1 cellular context compared by ENCODE assay signal in the genomic region with DNA sequence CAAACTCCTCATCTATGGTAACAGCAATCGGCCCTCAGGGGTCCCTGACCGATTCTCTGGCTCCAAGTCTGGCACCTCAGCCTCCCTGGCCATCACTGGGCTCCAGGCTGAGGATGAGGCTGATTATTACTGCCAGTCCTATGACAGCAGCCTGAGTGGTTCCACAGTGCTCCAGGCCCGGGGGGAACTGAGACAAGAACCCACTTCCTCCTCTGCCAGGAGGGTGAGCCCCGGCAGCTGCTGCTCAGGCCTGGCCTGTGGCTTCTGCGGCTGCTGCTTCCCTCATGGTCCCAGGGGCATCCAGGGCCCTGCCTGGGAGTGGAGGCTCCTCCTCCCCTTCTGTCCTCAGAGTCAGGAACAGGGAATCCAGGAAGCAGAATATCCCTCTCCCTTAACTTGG.
TF ChIP-seq lines count a peak whose summit lies in the region.

No MANE protein-coding gene starts in this region.

TF ChIP-seq in GM12878, 131 proteins besides CTCF, POLR2A, EP300 and RAD21 (continued from another document and continues in another):
- TF ChIP-seq, protein P1, sequence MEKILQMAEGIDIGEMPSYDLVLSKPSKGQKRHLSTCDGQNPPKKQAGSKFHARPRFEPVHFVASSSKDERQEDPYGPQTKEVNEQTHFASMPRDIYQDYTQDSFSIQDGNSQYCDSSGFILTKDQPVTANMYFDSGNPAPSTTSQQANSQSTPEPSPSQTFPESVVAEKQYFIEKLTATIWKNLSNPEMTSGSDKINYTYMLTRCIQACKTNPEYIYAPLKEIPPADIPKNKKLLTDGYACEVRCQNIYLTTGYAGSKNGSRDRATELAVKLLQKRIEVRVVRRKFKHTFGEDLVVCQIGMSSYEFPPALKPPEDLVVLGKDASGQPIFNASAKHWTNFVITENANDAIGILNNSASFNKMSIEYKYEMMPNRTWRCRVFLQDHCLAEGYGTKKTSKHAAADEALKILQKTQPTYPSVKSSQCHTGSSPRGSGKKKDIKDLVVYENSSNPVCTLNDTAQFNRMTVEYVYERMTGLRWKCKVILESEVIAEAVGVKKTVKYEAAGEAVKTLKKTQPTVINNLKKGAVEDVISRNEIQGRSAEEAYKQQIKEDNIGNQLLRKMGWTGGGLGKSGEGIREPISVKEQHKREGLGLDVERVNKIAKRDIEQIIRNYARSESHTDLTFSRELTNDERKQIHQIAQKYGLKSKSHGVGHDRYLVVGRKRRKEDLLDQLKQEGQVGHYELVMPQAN (conservative IDR thresholded peaks at IDR 0.05): no peak
- TF ChIP-seq NR2F1 (conservative IDR thresholded peaks at IDR 0.05) (no peak), GATAD2B (conservative IDR thresholded peaks at IDR 0.05; ENCODE audit: low read depth) (peak; percentile 40; the same call in 1 of the 2 replicates), YY1 (IDR thresholded peaks at IDR 0.05; ENCODE audit: low read depth, low read length) (no peak), E2F4 (IDR thresholded peaks at IDR 0.05; ENCODE audit: low read depth, low read length) (no peak), RUNX3 (IDR thresholded peaks at IDR 0.05; ENCODE audit: low read length) (peak; percentile 75), E4F1 (IDR thresholded peaks at IDR 0.05; ENCODE audit: borderline replicate concordance, partially characterized antibody) (no peak), BMI1 (IDR thresholded peaks at IDR 0.05; ENCODE audit: borderline replicate concordance) (no peak), CEBPB (IDR thresholded peaks at IDR 0.05; ENCODE audit: borderline replicate concordance in 1 of 2, low read depth in 2 of 2, low read length in 2 of 2) (no peak), WRNIP1 (IDR thresholded peaks at IDR 0.05; ENCODE audit: borderline replicate concordance, low read depth, low read length) (no peak), TCF3 (IDR thresholded peaks at IDR 0.05; ENCODE audit: borderline replicate concordance, insufficient read depth, low read depth, low read length) (peak; percentile 69; the same call in 1 of the 2 replicates), ASH2L (IDR thresholded peaks at IDR 0.05; ENCODE audit: borderline replicate concordance, low read depth) (no peak), SPI1 (IDR thresholded peaks at IDR 0.05; ENCODE audit: borderline replicate concordance, insufficient read depth, low read depth, low read length) (peak; percentile 86), DPF2 (IDR thresholded peaks at IDR 0.05) (peak; percentile 81), NFIC (IDR thresholded peaks at IDR 0.05; ENCODE audit: low read depth, low read length) (0 out of 2 replicates have a peak, but pooled peaks have one; percentile 29), MEF2B (IDR thresholded peaks at IDR 0.05; ENCODE audit: partially characterized antibody, poor library complexity, severe bottlenecking) (peak; percentile 55), SUZ12 (IDR thresholded peaks at IDR 0.05; ENCODE audit: unreplicated experiment) (no peak), PAX5 (IDR thresholded peaks at IDR 0.05; ENCODE audit: borderline replicate concordance, low read depth, low read length) (peak; percentile 42; the same call in 1 of the 2 replicates), IRF4 (IDR thresholded peaks at IDR 0.05; ENCODE audit: low read depth, low read length) (0 out of 2 replicates have a peak, but pooled peaks have one; percentile 11), SMAD5 (IDR thresholded peaks at IDR 0.05; ENCODE audit: low read depth) (no peak), YBX1 (IDR thresholded peaks at IDR 0.05) (no peak), TCF7 (IDR thresholded peaks at IDR 0.05; ENCODE audit: borderline replicate concordance) (no peak), SIN3A (IDR thresholded peaks at IDR 0.05; ENCODE audit: low read depth, low read length) (no peak), PRDM15 (CRISPR knock-in tag; IDR thresholded peaks at IDR 0.05) (no peak), KLF5 (IDR thresholded peaks at IDR 0.05; ENCODE audit: partially characterized antibody) (no peak), ZNF217 (IDR thresholded peaks at IDR 0.05) (no peak), ESRRA (IDR thresholded peaks at IDR 0.05; ENCODE audit: low read length) (no peak), RELB (IDR thresholded peaks at IDR 0.05; ENCODE audit: low read depth) (0 out of 2 replicates have a peak, but pooled peaks have one; percentile 30), SIX5 (IDR thresholded peaks at IDR 0.05; ENCODE audit: low read depth, low read length, severe bottlenecking) (no peak), RELA (IDR thresholded peaks at IDR 0.05; ENCODE audit: borderline replicate concordance, partially characterized antibody) (no peak), SMC3 (IDR thresholded peaks at IDR 0.05; ENCODE audit: borderline replicate concordance, low read length) (no peak), NR2C2 (IDR thresholded peaks at IDR 0.05; ENCODE audit: borderline replicate concordance, control insufficient read depth, insufficient read length, low read depth) (no peak), NFYA (IDR thresholded peaks at IDR 0.05; ENCODE audit: borderline replicate concordance, low read depth, low read length) (no peak), STAT3 (IDR thresholded peaks at IDR 0.05; ENCODE audit: low read depth, low read length) (no peak), POLR2AphosphoS2 (IDR thresholded peaks at IDR 0.05; ENCODE audit: low read depth, low read length) (no peak), MTA2 (IDR thresholded peaks at IDR 0.05; ENCODE audit: low read depth) (no peak), IKZF1 (conservative IDR thresholded peaks at IDR 0.05) (peak; percentile 91), TCF12 (IDR thresholded peaks at IDR 0.05; ENCODE audit: low read depth, low read length) (peak; percentile 91; the same call in 1 of the 2 replicates)
- TF ChIP-seq, protein P2, sequence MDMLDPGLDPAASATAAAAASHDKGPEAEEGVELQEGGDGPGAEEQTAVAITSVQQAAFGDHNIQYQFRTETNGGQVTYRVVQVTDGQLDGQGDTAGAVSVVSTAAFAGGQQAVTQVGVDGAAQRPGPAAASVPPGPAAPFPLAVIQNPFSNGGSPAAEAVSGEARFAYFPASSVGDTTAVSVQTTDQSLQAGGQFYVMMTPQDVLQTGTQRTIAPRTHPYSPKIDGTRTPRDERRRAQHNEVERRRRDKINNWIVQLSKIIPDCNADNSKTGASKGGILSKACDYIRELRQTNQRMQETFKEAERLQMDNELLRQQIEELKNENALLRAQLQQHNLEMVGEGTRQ (IDR thresholded peaks at IDR 0.05; ENCODE audit: borderline replicate concordance, low read depth, low read length): no peak
- TF ChIP-seq, protein P3, sequence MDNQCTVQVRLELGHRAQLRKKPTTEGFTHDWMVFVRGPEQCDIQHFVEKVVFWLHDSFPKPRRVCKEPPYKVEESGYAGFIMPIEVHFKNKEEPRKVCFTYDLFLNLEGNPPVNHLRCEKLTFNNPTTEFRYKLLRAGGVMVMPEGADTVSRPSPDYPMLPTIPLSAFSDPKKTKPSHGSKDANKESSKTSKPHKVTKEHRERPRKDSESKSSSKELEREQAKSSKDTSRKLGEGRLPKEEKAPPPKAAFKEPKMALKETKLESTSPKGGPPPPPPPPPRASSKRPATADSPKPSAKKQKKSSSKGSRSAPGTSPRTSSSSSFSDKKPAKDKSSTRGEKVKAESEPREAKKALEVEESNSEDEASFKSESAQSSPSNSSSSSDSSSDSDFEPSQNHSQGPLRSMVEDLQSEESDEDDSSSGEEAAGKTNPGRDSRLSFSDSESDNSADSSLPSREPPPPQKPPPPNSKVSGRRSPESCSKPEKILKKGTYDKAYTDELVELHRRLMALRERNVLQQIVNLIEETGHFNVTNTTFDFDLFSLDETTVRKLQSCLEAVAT (IDR thresholded peaks at IDR 0.05): peak; percentile 82
- TF ChIP-seq, protein P4, sequence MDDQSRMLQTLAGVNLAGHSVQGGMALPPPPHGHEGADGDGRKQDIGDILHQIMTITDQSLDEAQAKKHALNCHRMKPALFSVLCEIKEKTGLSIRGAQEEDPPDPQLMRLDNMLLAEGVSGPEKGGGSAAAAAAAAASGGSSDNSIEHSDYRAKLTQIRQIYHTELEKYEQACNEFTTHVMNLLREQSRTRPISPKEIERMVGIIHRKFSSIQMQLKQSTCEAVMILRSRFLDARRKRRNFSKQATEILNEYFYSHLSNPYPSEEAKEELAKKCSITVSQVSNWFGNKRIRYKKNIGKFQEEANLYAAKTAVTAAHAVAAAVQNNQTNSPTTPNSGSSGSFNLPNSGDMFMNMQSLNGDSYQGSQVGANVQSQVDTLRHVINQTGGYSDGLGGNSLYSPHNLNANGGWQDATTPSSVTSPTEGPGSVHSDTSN (IDR thresholded peaks at IDR 0.05; ENCODE audit: insufficient replicate concordance, low read depth, low read length): peak; percentile 36
- TF ChIP-seq, protein P5, sequence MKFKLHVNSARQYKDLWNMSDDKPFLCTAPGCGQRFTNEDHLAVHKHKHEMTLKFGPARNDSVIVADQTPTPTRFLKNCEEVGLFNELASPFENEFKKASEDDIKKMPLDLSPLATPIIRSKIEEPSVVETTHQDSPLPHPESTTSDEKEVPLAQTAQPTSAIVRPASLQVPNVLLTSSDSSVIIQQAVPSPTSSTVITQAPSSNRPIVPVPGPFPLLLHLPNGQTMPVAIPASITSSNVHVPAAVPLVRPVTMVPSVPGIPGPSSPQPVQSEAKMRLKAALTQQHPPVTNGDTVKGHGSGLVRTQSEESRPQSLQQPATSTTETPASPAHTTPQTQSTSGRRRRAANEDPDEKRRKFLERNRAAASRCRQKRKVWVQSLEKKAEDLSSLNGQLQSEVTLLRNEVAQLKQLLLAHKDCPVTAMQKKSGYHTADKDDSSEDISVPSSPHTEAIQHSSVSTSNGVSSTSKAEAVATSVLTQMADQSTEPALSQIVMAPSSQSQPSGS (IDR thresholded peaks at IDR 0.05; ENCODE audit: low read length): no peak
- TF ChIP-seq, protein P6, sequence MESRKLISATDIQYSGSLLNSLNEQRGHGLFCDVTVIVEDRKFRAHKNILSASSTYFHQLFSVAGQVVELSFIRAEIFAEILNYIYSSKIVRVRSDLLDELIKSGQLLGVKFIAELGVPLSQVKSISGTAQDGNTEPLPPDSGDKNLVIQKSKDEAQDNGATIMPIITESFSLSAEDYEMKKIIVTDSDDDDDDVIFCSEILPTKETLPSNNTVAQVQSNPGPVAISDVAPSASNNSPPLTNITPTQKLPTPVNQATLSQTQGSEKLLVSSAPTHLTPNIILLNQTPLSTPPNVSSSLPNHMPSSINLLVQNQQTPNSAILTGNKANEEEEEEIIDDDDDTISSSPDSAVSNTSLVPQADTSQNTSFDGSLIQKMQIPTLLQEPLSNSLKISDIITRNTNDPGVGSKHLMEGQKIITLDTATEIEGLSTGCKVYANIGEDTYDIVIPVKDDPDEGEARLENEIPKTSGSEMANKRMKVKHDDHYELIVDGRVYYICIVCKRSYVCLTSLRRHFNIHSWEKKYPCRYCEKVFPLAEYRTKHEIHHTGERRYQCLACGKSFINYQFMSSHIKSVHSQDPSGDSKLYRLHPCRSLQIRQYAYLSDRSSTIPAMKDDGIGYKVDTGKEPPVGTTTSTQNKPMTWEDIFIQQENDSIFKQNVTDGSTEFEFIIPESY (IDR thresholded peaks at IDR 0.05): no peak
